In genomic region chr1:183636334-183636682, GRCh38 we compare ENCODE assay signal across 8 cellular contexts. TPM values are rescaled to one million over a fixed set of nuclear protein-coding genes. Genes with fewer than 3 reads are reported as not detected.
A peak's percentile ranks its signal among the peaks of the same experiment; 100 is the strongest.
DNase-seq lines count a peak whose midpoint lies in the region; ATAC-seq and TF ChIP-seq lines count a peak whose summit lies in the region.

No MANE protein-coding gene starts in this region.

- no peak overlapping the region for H3K23ac ChIP-seq in neuronal stem cell (ENCODE audit: low read depth, low read length, poor library complexity)

- no peaks in the 10 kb centered on the region for H3K9me2 ChIP-seq in Karpas-422 (replicated peaks; ENCODE audit: insufficient read depth, low read length)

- H3K27ac Mint-ChIP-seq in CD4-positive, alpha-beta memory T cell = peak overlapping the region; percentile 92 to 100 (median 99)

- H3K27ac ChIP-seq in CD4-positive, alpha-beta memory T cell (ENCODE audit: low read depth, low read length) = peak overlapping the region; percentile 81
- H3K27ac ChIP-seq in Karpas-422 (ENCODE audit: low read length) = no peak overlapping the region
- peak overlapping the region; percentile 82 for H3K27ac ChIP-seq in effector memory CD4-positive, alpha-beta T cell (ENCODE audit: insufficient read depth, low read length, poor library complexity, severe bottlenecking)
- H3K27ac ChIP-seq in neuronal stem cell (replicated peaks; ENCODE audit: low read length) = no peak overlapping the region

- H3K79me2 ChIP-seq in Karpas-422 (ENCODE audit: low read length) = peaks cover 39% of the 10 kb centered on the region

- in situ Hi-C loops in ACHN (cut with HindIII; ENCODE audit: low pct_ligation_motif_present, low pct_unique_long_range_greater_than_20kb, low sequenced_read_pairs) = no loop called here

- CTCF ChIA-PET in CD4-positive, alpha-beta memory T cell (lab: Charles Lee; ENCODE audit: partially characterized antibody) = interaction anchor here (0.6 to 1.9 kb wide), 2 partner anchors 18 to 19 kb away, joined by 3 to 12 read pairs; no protein-coding TSS in a partner anchor

- POLR2A ChIA-PET in CD4-positive, alpha-beta memory T cell (lab: Charles Lee; ENCODE audit: partially characterized antibody) = interaction anchor here (2.2 kb wide), 1 partner anchor 280 kb away, joined by 5 read pairs; no protein-coding TSS in a partner anchor

- no peaks in the 10 kb centered on the region for H3K27me3 ChIP-seq in CD4-positive, alpha-beta memory T cell (ENCODE audit: insufficient read depth, low read length)
- H3K27me3 ChIP-seq in Karpas-422 (ENCODE audit: low read length) = no peaks in the 10 kb centered on the region
- no peaks in the 10 kb centered on the region for H3K27me3 ChIP-seq in effector memory CD4-positive, alpha-beta T cell (replicated peaks; ENCODE audit: control insufficient read depth, insufficient read depth, low read length, poor library complexity, severe bottlenecking)
- no peaks in the 10 kb centered on the region for H3K27me3 ChIP-seq in neuronal stem cell (ENCODE audit: control insufficient read depth in 3 of 3, insufficient read depth in 3 of 3, low read depth in 1 of 3, low read length in 3 of 3)

- H3K36me3 Mint-ChIP-seq in CD4-positive, alpha-beta memory T cell = peaks cover 6 to 26% of the 10 kb centered on the region in 2 donors

- peaks cover 20% of the 10 kb centered on the region for H4K20me1 ChIP-seq in Karpas-422 (ENCODE audit: insufficient read depth, low read depth, low read length)

- peak overlapping the region; percentile 100 for H3K4me3 Mint-ChIP-seq in CD4-positive, alpha-beta memory T cell

- TF ChIP-seq CTCF in GM20000 (IDR thresholded peaks at IDR 0.05; ENCODE audit: extremely low read depth, missing control alignments) = no peak

- H3K18ac ChIP-seq in neuronal stem cell (ENCODE audit: low read length) = no peak overlapping the region

- no peak overlapping the region for H4K8ac ChIP-seq in neuronal stem cell (ENCODE audit: low read depth, low read length)

- no peak for DNase-seq in CD4-positive, alpha-beta memory T cell
- DNase-seq in Karpas-422 (no peak), neuronal stem cell (ENCODE audit: low spot score) (no peak), GM20000 (ENCODE audit: low spot score) (no peak), DMS79 treated with DMSO at 0.1 percent for 48 hours (lab: John Stamatoyannopoulos, UW) (no peak), ACHN (no peak)
- DNase-seq in effector memory CD4-positive, alpha-beta T cell = no peak

- H3K4me2 ChIP-seq in Karpas-422 (ENCODE audit: low read depth, low read length, poor library complexity, severe bottlenecking) (peak overlapping the region; percentile 78), neuronal stem cell (ENCODE audit: insufficient read depth, low read length, poor library complexity, severe bottlenecking) (peak overlapping the region; percentile 77)

- H2BK15ac ChIP-seq in neuronal stem cell (ENCODE audit: low read length) = no peak overlapping the region

- H2BK120ac ChIP-seq in neuronal stem cell (ENCODE audit: low read depth, low read length) = no peak overlapping the region

- peak overlapping the region; percentile 67 for H3K9ac ChIP-seq in Karpas-422 (ENCODE audit: low read length)
- H3K9ac ChIP-seq in neuronal stem cell (ENCODE audit: low read depth, low read length, poor library complexity) = no peak overlapping the region

- intact Hi-C loops in CD4-positive, alpha-beta memory T cell (cut with micrococcal nuclease) = loop anchor here (5.0 to 10.0 kb wide), 4 partner anchors 48 to 1244 kb away; partner anchors contain the start of genes EDEM3, GLUL and RGS16

- no peak overlapping the region for H2BK5ac ChIP-seq in neuronal stem cell (ENCODE audit: low read length)

- H3K27me3 Mint-ChIP-seq in CD4-positive, alpha-beta memory T cell = no peaks in the 10 kb centered on the region

- peaks cover 23 to 50% (median 33%) of the 10 kb centered on the region in 4 donors for H3K4me1 Mint-ChIP-seq in CD4-positive, alpha-beta memory T cell

- no peak overlapping the region for H4K91ac ChIP-seq in neuronal stem cell (ENCODE audit: low read depth, low read length, poor library complexity)

- peaks cover 5% of the 10 kb centered on the region for H3K79me1 ChIP-seq in neuronal stem cell (ENCODE audit: low read depth, low read length)

- peak overlapping the region; percentile 95 for H2AFZ ChIP-seq in Karpas-422 (ENCODE audit: low read length)
- peak overlapping the region; percentile 97 for H2AFZ ChIP-seq in neuronal stem cell (ENCODE audit: low read length)

- peaks cover 38% of the 10 kb centered on the region for H3K4me1 ChIP-seq in CD4-positive, alpha-beta memory T cell (ENCODE audit: insufficient read depth, low read length)
- peaks cover 36% of the 10 kb centered on the region for H3K4me1 ChIP-seq in Karpas-422 (ENCODE audit: low read length)
- peaks cover 16% of the 10 kb centered on the region for H3K4me1 ChIP-seq in effector memory CD4-positive, alpha-beta T cell (ENCODE audit: control insufficient read depth, insufficient read depth, low read length, poor library complexity, severe bottlenecking)
- H3K4me1 ChIP-seq in neuronal stem cell (ENCODE audit: control insufficient read depth in 2 of 2, insufficient read depth in 1 of 2, low read depth in 1 of 2, low read length in 2 of 2) = peaks cover 1 to 14% of the 10 kb centered on the region in 2 donors

- no peak overlapping the region for H3K4ac ChIP-seq in neuronal stem cell (ENCODE audit: low read length)

- peaks cover 5% of the 10 kb centered on the region for H3K36me3 ChIP-seq in CD4-positive, alpha-beta memory T cell (ENCODE audit: insufficient read depth, low read length)
- H3K36me3 ChIP-seq in Karpas-422 (ENCODE audit: insufficient read depth, low read length) = peaks cover 17% of the 10 kb centered on the region; the same call in 1 of the 2 replicates
- peaks cover 7% of the 10 kb centered on the region for H3K36me3 ChIP-seq in effector memory CD4-positive, alpha-beta T cell (ENCODE audit: control insufficient read depth, insufficient read depth, low read length)
- H3K36me3 ChIP-seq in neuronal stem cell (replicated peaks in 1 of 2; ENCODE audit: control insufficient read depth in 2 of 2, insufficient read depth in 2 of 2, low read length in 2 of 2) = peaks cover 0 to 18% of the 10 kb centered on the region in 2 donors

- no peak overlapping the region for H2BK12ac ChIP-seq in neuronal stem cell (ENCODE audit: low read length)

- WGBS in neuronal stem cell (ENCODE audit: extremely low coverage in 2 of 2, insufficient read length in 2 of 2, insufficient replicate concordance in 1 of 2), 2 donors = no CpG with 5 or more reads among the region's 15 CpGs

- no peaks in the 10 kb centered on the region for H3K9me3 ChIP-seq in CD4-positive, alpha-beta memory T cell (ENCODE audit: control insufficient read depth in 1 of 2, low read length in 2 of 2)
- H3K9me3 ChIP-seq in Karpas-422 (ENCODE audit: low read length) (no peaks in the 10 kb centered on the region), neuronal stem cell (replicated peaks in 1 of 2; ENCODE audit: control insufficient read depth in 2 of 2, insufficient read depth in 1 of 2, low read depth in 1 of 2, low read length in 2 of 2) (no peaks in the 10 kb centered on the region)
- no peaks in the 10 kb centered on the region for H3K9me3 ChIP-seq in effector memory CD4-positive, alpha-beta T cell (ENCODE audit: control insufficient read depth, low read length)

- no peak for ATAC-seq in GM18520 (IDR thresholded peaks at IDR 0.05; ENCODE audit: unreplicated experiment)

- no peak overlapping the region for H3K14ac ChIP-seq in neuronal stem cell (ENCODE audit: low read length)

- H3K9me3 Mint-ChIP-seq in CD4-positive, alpha-beta memory T cell = peaks cover 0 to 3% (median 0%) of the 10 kb centered on the region in 8 donors

- H3K4me3 ChIP-seq in CD4-positive, alpha-beta memory T cell (ENCODE audit: low read length in 2 of 2) = peak overlapping the region; percentile 72 to 88
- H3K4me3 ChIP-seq in Karpas-422 (ENCODE audit: low read length) = peak overlapping the region; percentile 86
- peak overlapping the region; percentile 80 for H3K4me3 ChIP-seq in effector memory CD4-positive, alpha-beta T cell (ENCODE audit: insufficient read depth, low read depth, low read length, poor library complexity, severe bottlenecking)
- H3K4me3 ChIP-seq in neuronal stem cell (ENCODE audit: low read length in 2 of 2) = peak overlapping the region; percentile 80 to 94

- no peak overlapping the region for H2AK5ac ChIP-seq in neuronal stem cell (ENCODE audit: low read depth, low read length)

RNA-seq across cellular contexts. Expression of gene ARPC5, which starts 0.7 kb away (rescaled TPM):
- total RNA-seq in CD4-positive, alpha-beta memory T cell = 100 to 1,000 TPM; 106 to 107 TPM
- 100 to 1,000 TPM; 391 to 696 TPM for polyA plus RNA-seq in CD4-positive, alpha-beta memory T cell
- 93.3 and 238 TPM in 2 replicates for total RNA-seq in Karpas-422 (2014; rRNA removed; shearing (Covaris generic); ENCODE audit: low replicate concordance)
- polyA plus RNA-seq in neuronal stem cell (2013, experiment 1 of 2) = 85.5 TPM
- 82.7 TPM for polyA plus RNA-seq in neuronal stem cell (2013, experiment 2 of 2)

RNA-seq across cellular contexts. Expression of gene APOBEC4, which starts 16.8 kb away (rescaled TPM):
- total RNA-seq in CD4-positive, alpha-beta memory T cell = not detected
- polyA plus RNA-seq in CD4-positive, alpha-beta memory T cell = not detected
- not detected in 2 replicates for total RNA-seq in Karpas-422 (2014; rRNA removed; shearing (Covaris generic); ENCODE audit: low replicate concordance)
- polyA plus RNA-seq in neuronal stem cell (2013, experiment 1 of 2) = not detected
- not detected for polyA plus RNA-seq in neuronal stem cell (2013, experiment 2 of 2)

RNA-seq across cellular contexts. Expression of gene NCF2, which starts 46.0 kb away (rescaled TPM):
- 1 to 10 TPM; 5.2 to 6.7 TPM for total RNA-seq in CD4-positive, alpha-beta memory T cell
- polyA plus RNA-seq in CD4-positive, alpha-beta memory T cell = 1 to 10 TPM; 2.0 to 6.9 TPM
- total RNA-seq in Karpas-422 (2014; rRNA removed; shearing (Covaris generic); ENCODE audit: low replicate concordance) = 7.0 and 13.5 TPM in 2 replicates
- not detected for polyA plus RNA-seq in neuronal stem cell (2013, experiment 1 of 2)
- polyA plus RNA-seq in neuronal stem cell (2013, experiment 2 of 2) = 0.06 TPM

Comparison
In these comparisons a context has a peak if more than half of its experiments do, and no peak if none do; other contexts are left out.
1. H3K27ac ChIP-seq: peak in CD4-positive, alpha-beta memory T cell (single experiment) and effector memory CD4-positive, alpha-beta T cell (single experiment); none in Karpas-422 (single experiment) and neuronal stem cell (single experiment).
2. Peak in every context shown above with its lines, with median percentiles within 50 percentile points of each other: H3K4me3 ChIP-seq.